In genomic region chr4:75702919-75703411, GRCh38 we compare ENCODE assay signal across 1 cellular context.
TF ChIP-seq lines count a peak whose summit lies in the region.

No MANE protein-coding gene starts in this region.

TF ChIP-seq in HepG2, 621 proteins besides CTCF, POLR2A, EP300 and RAD21 (continued from another document and continues in another):
- TF ChIP-seq, protein P1, sequence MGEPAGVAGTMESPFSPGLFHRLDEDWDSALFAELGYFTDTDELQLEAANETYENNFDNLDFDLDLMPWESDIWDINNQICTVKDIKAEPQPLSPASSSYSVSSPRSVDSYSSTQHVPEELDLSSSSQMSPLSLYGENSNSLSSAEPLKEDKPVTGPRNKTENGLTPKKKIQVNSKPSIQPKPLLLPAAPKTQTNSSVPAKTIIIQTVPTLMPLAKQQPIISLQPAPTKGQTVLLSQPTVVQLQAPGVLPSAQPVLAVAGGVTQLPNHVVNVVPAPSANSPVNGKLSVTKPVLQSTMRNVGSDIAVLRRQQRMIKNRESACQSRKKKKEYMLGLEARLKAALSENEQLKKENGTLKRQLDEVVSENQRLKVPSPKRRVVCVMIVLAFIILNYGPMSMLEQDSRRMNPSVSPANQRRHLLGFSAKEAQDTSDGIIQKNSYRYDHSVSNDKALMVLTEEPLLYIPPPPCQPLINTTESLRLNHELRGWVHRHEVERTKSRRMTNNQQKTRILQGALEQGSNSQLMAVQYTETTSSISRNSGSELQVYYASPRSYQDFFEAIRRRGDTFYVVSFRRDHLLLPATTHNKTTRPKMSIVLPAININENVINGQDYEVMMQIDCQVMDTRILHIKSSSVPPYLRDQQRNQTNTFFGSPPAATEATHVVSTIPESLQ (CRISPR knock-in tag; conservative IDR thresholded peaks at IDR 0.05): no peak
- TF ChIP-seq SAFB2 (CRISPR knock-in tag; IDR thresholded peaks at IDR 0.05; ENCODE audit: borderline replicate concordance, low read depth) (no peak), ZNF292 (CRISPR knock-in tag; IDR thresholded peaks at IDR 0.05; ENCODE audit: borderline replicate concordance, low read depth) (peak; percentile 81; the same call in 1 of the 2 replicates), ZFP1 (CRISPR knock-in tag; IDR thresholded peaks at IDR 0.05) (no peak), HNF1B (CRISPR knock-in tag; IDR thresholded peaks at IDR 0.05) (peak; percentile 75), TCF7L2 (IDR thresholded peaks at IDR 0.05; ENCODE audit: low read depth, low read length) (no peak), ZNF619 (CRISPR knock-in tag; IDR thresholded peaks at IDR 0.05) (no peak), SPEN (CRISPR knock-in tag; IDR thresholded peaks at IDR 0.05; ENCODE audit: low read depth) (peak; percentile 67; the same call in 1 of the 2 replicates), ETV5 (CRISPR knock-in tag; IDR thresholded peaks at IDR 0.05; ENCODE audit: borderline replicate concordance) (no peak; the same call in 1 of the 2 replicates), ZBTB40 (IDR thresholded peaks at IDR 0.05) (no peak), ZBTB40 (CRISPR knock-in tag; IDR thresholded peaks at IDR 0.05) (no peak), ZMYM3 (CRISPR knock-in tag; IDR thresholded peaks at IDR 0.05) (peak; percentile 55; the same call in 1 of the 2 replicates), HNF4G (IDR thresholded peaks at IDR 0.05; ENCODE audit: borderline replicate concordance, low read depth, low read length) (peak; percentile 44; the same call in 1 of the 2 replicates), HNF4G (CRISPR knock-in tag; IDR thresholded peaks at IDR 0.05; ENCODE audit: borderline replicate concordance, low read depth) (no peak), FOXJ3 (CRISPR knock-in tag; IDR thresholded peaks at IDR 0.05; ENCODE audit: borderline replicate concordance) (peak; percentile 76; the same call in 1 of the 2 replicates), KMT2B (CRISPR knock-in tag; IDR thresholded peaks at IDR 0.05) (no peak), HOXA3 (CRISPR knock-in tag; IDR thresholded peaks at IDR 0.05) (peak; percentile 50; the same call in 1 of the 2 replicates), ZBTB43 (CRISPR knock-in tag; conservative IDR thresholded peaks at IDR 0.05) (no peak), PLRG1 (conservative IDR thresholded peaks at IDR 0.05) (no peak), ZNF768 (CRISPR knock-in tag; IDR thresholded peaks at IDR 0.05) (no peak), REL (CRISPR knock-in tag; conservative IDR thresholded peaks at IDR 0.05) (no peak), DPF2 (CRISPR knock-in tag; IDR thresholded peaks at IDR 0.05; ENCODE audit: borderline replicate concordance, low read depth) (0 out of 2 replicates have a peak, but pooled peaks have one; percentile 42), ZNF670 (CRISPR knock-in tag; IDR thresholded peaks at IDR 0.05; ENCODE audit: borderline replicate concordance) (no peak), IKZF4 (CRISPR knock-in tag; IDR thresholded peaks at IDR 0.05; ENCODE audit: borderline replicate concordance, low read depth, not compliant biosample characterization) (no peak), PHF21A (CRISPR knock-in tag; IDR thresholded peaks at IDR 0.05) (peak; percentile 68), GATAD2A (CRISPR knock-in tag; IDR thresholded peaks at IDR 0.05) (peak; percentile 79), SAP130 (CRISPR knock-in tag; IDR thresholded peaks at IDR 0.05; ENCODE audit: low read depth) (peak; percentile 44; the same call in 1 of the 2 replicates), IKZF5 (CRISPR knock-in tag; IDR thresholded peaks at IDR 0.05) (peak; percentile 43; the same call in 1 of the 2 replicates), CEBPB (IDR thresholded peaks at IDR 0.05; ENCODE audit: borderline replicate concordance, low read depth, low read length) (peak; percentile 64; the same call in 1 of the 2 replicates)
- TF ChIP-seq, protein P2, sequence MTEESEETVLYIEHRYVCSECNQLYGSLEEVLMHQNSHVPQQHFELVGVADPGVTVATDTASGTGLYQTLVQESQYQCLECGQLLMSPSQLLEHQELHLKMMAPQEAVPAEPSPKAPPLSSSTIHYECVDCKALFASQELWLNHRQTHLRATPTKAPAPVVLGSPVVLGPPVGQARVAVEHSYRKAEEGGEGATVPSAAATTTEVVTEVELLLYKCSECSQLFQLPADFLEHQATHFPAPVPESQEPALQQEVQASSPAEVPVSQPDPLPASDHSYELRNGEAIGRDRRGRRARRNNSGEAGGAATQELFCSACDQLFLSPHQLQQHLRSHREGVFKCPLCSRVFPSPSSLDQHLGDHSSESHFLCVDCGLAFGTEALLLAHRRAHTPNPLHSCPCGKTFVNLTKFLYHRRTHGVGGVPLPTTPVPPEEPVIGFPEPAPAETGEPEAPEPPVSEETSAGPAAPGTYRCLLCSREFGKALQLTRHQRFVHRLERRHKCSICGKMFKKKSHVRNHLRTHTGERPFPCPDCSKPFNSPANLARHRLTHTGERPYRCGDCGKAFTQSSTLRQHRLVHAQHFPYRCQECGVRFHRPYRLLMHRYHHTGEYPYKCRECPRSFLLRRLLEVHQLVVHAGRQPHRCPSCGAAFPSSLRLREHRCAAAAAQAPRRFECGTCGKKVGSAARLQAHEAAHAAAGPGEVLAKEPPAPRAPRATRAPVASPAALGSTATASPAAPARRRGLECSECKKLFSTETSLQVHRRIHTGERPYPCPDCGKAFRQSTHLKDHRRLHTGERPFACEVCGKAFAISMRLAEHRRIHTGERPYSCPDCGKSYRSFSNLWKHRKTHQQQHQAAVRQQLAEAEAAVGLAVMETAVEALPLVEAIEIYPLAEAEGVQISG (CRISPR knock-in tag; IDR thresholded peaks at IDR 0.05): peak; percentile 35; the same call in 1 of the 2 replicates
- TF ChIP-seq, protein P3, sequence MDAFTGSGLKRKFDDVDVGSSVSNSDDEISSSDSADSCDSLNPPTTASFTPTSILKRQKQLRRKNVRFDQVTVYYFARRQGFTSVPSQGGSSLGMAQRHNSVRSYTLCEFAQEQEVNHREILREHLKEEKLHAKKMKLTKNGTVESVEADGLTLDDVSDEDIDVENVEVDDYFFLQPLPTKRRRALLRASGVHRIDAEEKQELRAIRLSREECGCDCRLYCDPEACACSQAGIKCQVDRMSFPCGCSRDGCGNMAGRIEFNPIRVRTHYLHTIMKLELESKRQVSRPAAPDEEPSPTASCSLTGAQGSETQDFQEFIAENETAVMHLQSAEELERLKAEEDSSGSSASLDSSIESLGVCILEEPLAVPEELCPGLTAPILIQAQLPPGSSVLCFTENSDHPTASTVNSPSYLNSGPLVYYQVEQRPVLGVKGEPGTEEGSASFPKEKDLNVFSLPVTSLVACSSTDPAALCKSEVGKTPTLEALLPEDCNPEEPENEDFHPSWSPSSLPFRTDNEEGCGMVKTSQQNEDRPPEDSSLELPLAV (CRISPR knock-in tag; conservative IDR thresholded peaks at IDR 0.05; ENCODE audit: low read depth): no peak
- TF ChIP-seq, protein P4, sequence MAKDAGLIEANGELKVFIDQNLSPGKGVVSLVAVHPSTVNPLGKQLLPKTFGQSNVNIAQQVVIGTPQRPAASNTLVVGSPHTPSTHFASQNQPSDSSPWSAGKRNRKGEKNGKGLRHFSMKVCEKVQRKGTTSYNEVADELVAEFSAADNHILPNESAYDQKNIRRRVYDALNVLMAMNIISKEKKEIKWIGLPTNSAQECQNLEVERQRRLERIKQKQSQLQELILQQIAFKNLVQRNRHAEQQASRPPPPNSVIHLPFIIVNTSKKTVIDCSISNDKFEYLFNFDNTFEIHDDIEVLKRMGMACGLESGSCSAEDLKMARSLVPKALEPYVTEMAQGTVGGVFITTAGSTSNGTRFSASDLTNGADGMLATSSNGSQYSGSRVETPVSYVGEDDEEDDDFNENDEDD (CRISPR knock-in tag; IDR thresholded peaks at IDR 0.05; ENCODE audit: borderline replicate concordance): no peak
- TF ChIP-seq, protein P5, sequence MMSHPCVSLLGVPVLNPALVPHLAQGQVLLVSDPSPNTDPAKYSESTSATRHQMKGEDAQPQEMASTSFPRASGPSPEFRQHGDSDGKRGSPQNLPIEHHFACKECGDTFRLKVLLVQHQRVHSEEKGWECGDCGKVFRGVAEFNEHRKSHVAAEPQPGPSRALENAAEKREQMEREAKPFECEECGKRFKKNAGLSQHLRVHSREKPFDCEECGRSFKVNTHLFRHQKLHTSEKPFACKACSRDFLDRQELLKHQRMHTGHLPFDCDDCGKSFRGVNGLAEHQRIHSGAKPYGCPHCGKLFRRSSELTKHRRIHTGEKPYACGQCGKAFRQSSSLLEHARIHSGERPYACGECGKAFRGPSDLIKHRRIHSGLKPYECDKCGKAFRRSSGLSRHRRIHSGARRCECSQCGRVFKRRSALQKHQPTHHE (CRISPR knock-in tag; IDR thresholded peaks at IDR 0.05; ENCODE audit: borderline replicate concordance): no peak
